In the genomic region with DNA sequence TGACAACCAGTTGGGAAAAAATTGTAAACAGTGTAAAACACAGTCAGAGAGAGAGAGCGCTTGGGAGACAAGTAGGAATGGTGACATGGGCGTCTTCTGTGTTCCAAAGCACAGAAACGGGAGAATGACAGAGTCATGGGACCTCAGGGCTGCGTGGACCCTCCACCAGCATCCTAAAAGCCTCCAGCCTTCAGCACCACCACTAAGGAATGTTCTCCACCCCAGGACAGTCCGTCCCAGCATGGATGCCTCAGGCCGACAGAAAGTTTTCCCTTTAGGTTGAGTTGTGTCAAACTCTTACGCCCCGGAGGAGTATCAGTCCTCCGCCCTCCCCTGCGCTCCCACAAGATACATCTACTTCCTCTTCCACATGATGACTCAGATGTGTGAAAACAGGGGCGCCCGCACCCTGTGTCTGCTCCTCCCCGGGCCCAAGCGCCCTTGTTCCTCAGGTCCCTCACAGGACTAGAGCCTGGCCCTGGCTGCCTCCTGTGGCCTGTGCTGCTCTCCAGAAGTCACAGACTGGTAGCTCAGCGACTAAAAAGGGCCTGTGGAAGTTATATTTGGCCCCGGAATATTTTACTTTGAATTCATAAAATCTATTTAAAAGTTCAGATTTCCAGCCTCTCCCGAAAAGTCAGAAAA, we compare ENCODE assay signal across 1 cellular context.
TF ChIP-seq lines count a peak whose summit lies in the region.

No MANE protein-coding gene starts in this region.

TF ChIP-seq in GM23338, 12 proteins besides CTCF, POLR2A, EP300 and RAD21 (continued from another document):
- TF ChIP-seq ZNF462 (CRISPR knock-in tag; IDR thresholded peaks at IDR 0.05) = no peak
- no peak for TF ChIP-seq NANOG (IDR thresholded peaks at IDR 0.05; ENCODE audit: borderline replicate concordance)
- TF ChIP-seq POLR2AphosphoS5 (IDR thresholded peaks at IDR 0.05; ENCODE audit: low read depth) = no peak
- TF ChIP-seq JUNB (IDR thresholded peaks at IDR 0.05; ENCODE audit: unreplicated experiment) = no peak
- no peak for TF ChIP-seq EZH2 (IDR thresholded peaks at IDR 0.05; ENCODE audit: low read depth, unreplicated experiment)
TF ChIP-seq in GM23338: peak in this region for 0.
